In genomic region chr2:213177685-213178084, GRCh38 we compare ENCODE assay signal across 22 cellular contexts.
"Had no signal": no experiment of that assay in that cellular context is flagged by ENCODE, and none has a peak within 500 bp of the region (broad histone marks: within the 10 kb centered on the region; RNA-seq: fewer than 3 reads in every experiment).

No MANE protein-coding gene starts in this region.

- H3K4me3 ChIP-seq: K562 had no signal

- H3K9ac ChIP-seq: KMS-11, SK-N-SH had no signal

- H3K9me3 ChIP-seq: SK-N-SH had no signal

- H3K27ac ChIP-seq: KMS-11, RWPE1 had no signal

- DNase-seq: Kasumi-1, MM.1S, NCI-H1092 treated with DMSO at 0.1 percent for 48 hours, NCI-H1436, NCI-H187, NCI-H2029, NCI-H2081 treated with DMSO at 0.1 percent for 48 hours, NCI-H2171 treated with DMSO at 0.1 percent for 48 hours, NCI-H345, NCI-H446 treated with DMSO at 0.1 percent for 48 hours, NCI-H524, NCI-H526 treated with DMSO at 0.1 percent for 48 hours, NCI-H748 treated with DMSO at 0.1 percent for 48 hours, PC-3, SHP77, SK-N-SH, SW 1271, T-cell had no signal

- H3K4me2 ChIP-seq: KMS-11, SK-N-SH had no signal

- FAIRE-seq: HepG2, K562 had no signal
